ENCODE assay signal across 8 cellular contexts in the genomic region with DNA sequence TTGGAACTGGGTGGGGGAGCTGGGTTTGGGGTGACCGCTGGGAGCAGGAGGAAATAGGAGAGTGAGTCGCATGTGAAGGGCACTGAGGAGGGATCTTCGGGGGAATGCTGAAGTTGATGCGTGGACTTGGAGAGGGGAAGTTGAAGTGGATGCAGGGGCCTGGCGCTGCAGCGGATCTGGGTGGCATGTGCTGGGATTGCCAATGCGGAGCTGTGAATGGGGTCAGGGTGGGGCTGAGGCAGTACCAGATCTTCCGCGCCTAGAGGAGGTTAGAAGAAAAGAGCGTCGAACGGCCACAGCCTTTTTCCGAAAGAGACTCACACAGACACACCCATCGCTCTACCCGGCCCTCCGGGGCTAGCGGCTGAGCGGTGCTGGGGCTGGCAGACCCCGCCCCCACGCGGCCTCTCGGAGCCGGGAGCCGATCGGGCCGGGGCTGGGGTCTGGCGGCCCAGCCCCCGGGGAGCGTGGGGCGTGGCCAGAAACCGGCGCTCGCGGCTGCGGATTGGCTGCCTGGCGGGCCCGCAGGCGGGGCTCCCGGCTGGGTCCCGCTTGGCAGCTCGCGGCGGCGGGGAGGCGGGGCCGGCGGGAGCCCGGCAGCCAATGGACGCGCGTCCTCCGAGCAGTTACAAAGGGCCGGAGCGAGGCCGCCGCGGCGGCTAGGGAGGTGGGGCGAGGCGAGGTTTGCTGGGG. TPM values are rescaled to one million over a fixed set of nuclear protein-coding genes. Genes with fewer than 3 reads are reported as not detected.
DNase-seq lines count a peak whose midpoint lies in the region; ATAC-seq and TF ChIP-seq lines count a peak whose summit lies in the region.

A gene (plus strand): TSS at position 655 of the 693 bp plus-strand sequence. CDS start 93 bp downstream, outside the sequence.

- in situ Hi-C loops in astrocyte of the cerebellum (cut with HindIII; ENCODE audit: low sequenced_read_pairs): no loop called here

- H3K36me3 ChIP-seq in aorta (ENCODE audit: control insufficient read depth in 1 of 2, insufficient read depth in 2 of 2, low read length in 1 of 2): peaks cover 0 to 2% of the 10 kb centered on the region in 2 donors

- intact Hi-C loops in aorta (cut with DNase I): loop anchor here in 1 of 2 donors (5.0 kb wide), 1 partner anchor 72 kb away; no protein-coding TSS in a partner anchor

- DNase-seq in NCI-H2029 (lab: John Stamatoyannopoulos, UW): peak; percentile 86
- peak; percentile 89 for DNase-seq in T-helper 9 cell
- DNase-seq in astrocyte of the cerebellum (ENCODE audit: low read depth): peak; percentile 72
- DNase-seq in hepatic stellate cell (ENCODE audit: low spot score): peak; percentile 96
- DNase-seq in renal cortical epithelial cell (ENCODE audit: low read depth): peak; percentile 69
- peak; percentile 96 to 97 for DNase-seq in aorta

- peak; percentile 9 for TF ChIP-seq CTCF in astrocyte of the cerebellum (IDR thresholded peaks at IDR 0.05; ENCODE audit: low read depth, low read length, missing control alignments)

- no peaks in the 10 kb centered on the region for H3K27me3 ChIP-seq in aorta (ENCODE audit: control insufficient read depth in 1 of 2, insufficient read depth in 2 of 2, low read length in 1 of 2)

- ATAC-seq in GM18502 (IDR thresholded peaks at IDR 0.05; ENCODE audit: poor library complexity, unreplicated experiment) (peak; percentile 88), HG02970 (IDR thresholded peaks at IDR 0.05; ENCODE audit: low FRiP score, unreplicated experiment) (peak; percentile 92), aorta (ENCODE audit: low FRiP score) (peak; percentile 95)

- no peaks in the 10 kb centered on the region for H3K9me3 ChIP-seq in aorta (ENCODE audit: control insufficient read depth, low read length)

- peak within 1 kb of the TSS; percentile 64 for H3K4me3 ChIP-seq in astrocyte of the cerebellum (ENCODE audit: low read depth, low read length)
- H3K4me3 ChIP-seq in aorta (ENCODE audit: low read length in 2 of 2): peak within 1 kb of the TSS; percentile 95 to 99

- WGBS in aorta, 2 donors: 0% methylated on average over 50 to 60 of the region's 60 CpGs

- H3K4me1 ChIP-seq in aorta (ENCODE audit: control insufficient read depth in 1 of 2, insufficient read depth in 2 of 2, low read length in 2 of 2): peaks cover 0 to 5% of the 10 kb centered on the region in 2 donors

- H3K27ac ChIP-seq in aorta (ENCODE audit: low read depth in 1 of 2, low read length in 2 of 2): peak within 1 kb of the TSS; percentile 80 to 99

RNA-seq across cellular contexts. Expression of the gene that starts here (rescaled TPM):
- total RNA-seq in renal cortical epithelial cell (209 and 317 TPM in 2 replicates), aorta (100 to 1,000 TPM; 101 to 156 TPM)
- 10 to 100 TPM; 21.9 to 24.3 TPM for polyA plus RNA-seq in aorta

Comparison
In these comparisons a context has a peak if more than half of its experiments do, and no peak if none do; other contexts are left out.
1. Peak in every context shown above with its lines: DNase-seq, ATAC-seq, H3K4me3 ChIP-seq and H3K27ac ChIP-seq.